In the genomic region with DNA sequence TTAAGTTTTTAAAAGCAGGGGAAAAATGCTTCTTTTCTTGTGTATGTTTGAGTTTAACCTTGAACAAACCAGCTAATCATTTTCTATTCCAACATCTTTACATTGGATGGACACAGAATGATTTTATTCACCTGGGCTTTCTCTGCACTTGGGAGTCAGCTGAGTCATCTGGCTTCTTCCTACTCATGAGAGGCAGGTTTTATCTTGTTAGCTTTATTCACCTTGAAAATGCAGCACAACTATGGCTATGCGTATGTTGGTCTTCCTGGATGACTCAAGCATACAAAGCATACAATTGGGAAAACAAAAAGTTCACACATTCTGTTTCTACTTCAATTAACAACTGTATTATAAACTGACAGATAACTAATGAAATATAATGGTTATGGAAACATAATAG, we compare ENCODE assay signal across 27 cellular contexts.
"Had no signal": no experiment of that assay in that cellular context is flagged by ENCODE, and none has a peak within 500 bp of the region (broad histone marks: within the 10 kb centered on the region; RNA-seq: fewer than 3 reads in every experiment).

No MANE protein-coding gene starts in this region.

- H3K4me3 ChIP-seq: MG63, SJCRH30 had no signal

- ATAC-seq: activated T-helper 17 cell treated with anti-CD3 and anti-CD28 coated beads, Interleukin-2, amount 50 U/mL, for 72 hours had no signal

- FAIRE-seq: astrocyte had no signal

- H3K4me1 ChIP-seq: SJCRH30 had no signal

- DNase-seq: activated CD4-positive, alpha-beta memory T cell treated with anti-CD3 and anti-CD28 coated beads for 36 hours; activated CD4-positive, alpha-beta T cell treated with anti-CD3 and anti-CD28 coated beads, Interleukin-2, amount 10 ng/mL, durations not matched to agents 7 days and 5 days; activated CD4-positive, CD25-positive, alpha-beta regulatory T cell; activated CD8-positive, alpha-beta memory T cell treated with anti-CD3 and anti-CD28 coated beads for 24 hours; activated gamma-delta T cell; activated naive CD4-positive, alpha-beta T cell treated with anti-CD3 and anti-CD28 coated beads for 36 hours; activated T-cell treated with anti-CD3 and anti-CD28 coated beads for 4 hours; activated T-cell treated with anti-CD3 and anti-CD28 coated beads, Interleukin-2, amount 50 U/mL, for 48 hours; amygdala; MG63; MV-4-11; NCI-H1092 treated with DMSO at 0.1 percent for 48 hours; NCI-H1417 treated with DMSO at 0.1 percent for 48 hours; NCI-H1694; NCI-H2029; NCI-H345; NCI-H510A; NCI-H526 treated with DMSO at 0.1 percent for 48 hours; NCI-H82; Right ventricle myocardium superior; SJCRH30; SK-N-SH; T-helper 1 cell had no signal

- H3K36me3 ChIP-seq: MG63, SJCRH30 had no signal

- H3K9me3 ChIP-seq: MG63, SJCRH30, SK-N-SH had no signal

- H3K27ac ChIP-seq: KMS-11, SJCRH30, VCaP had no signal

- H3K27me3 ChIP-seq: MG63, SJCRH30 had no signal
